Comparison of ENCODE assay signal across 9 cellular contexts in genomic region chr19:46813570-46814358, GRCh38. TPM values are rescaled to one million over a fixed set of nuclear protein-coding genes. Genes with fewer than 3 reads are reported as not detected.
DNase-seq lines count a peak whose midpoint lies in the region; ATAC-seq and TF ChIP-seq lines count a peak whose summit lies in the region.
"Had no signal": no experiment of that assay in that cellular context is flagged by ENCODE, and none has a peak within 500 bp of the region (broad histone marks: within the 10 kb centered on the region; RNA-seq: fewer than 3 reads in every experiment).

No MANE protein-coding gene starts in this region.

- WGBS in spleen, 5 donors, result 68 to 78% (median 75%) methylated on average over 11 of the region's 11 CpGs

- H3K9me3 ChIP-seq in ascending aorta, result no peaks in the 10 kb centered on the region
- no peaks in the 10 kb centered on the region for H3K9me3 ChIP-seq in spleen
- no peaks in the 10 kb centered on the region for H3K9me3 ChIP-seq in CD8-positive, alpha-beta memory T cell (ENCODE audit: low read length)

- POLR2A ChIA-PET in CD8-positive, alpha-beta memory T cell (lab: Charles Lee), result no interaction called here

- TF ChIP-seq POLR2A in spleen (IDR thresholded peaks at IDR 0.05), result no peak

- CTCF ChIA-PET in CD8-positive, alpha-beta memory T cell (lab: Charles Lee), result no interaction called here

- H3K9me3 Mint-ChIP-seq in CD8-positive, alpha-beta memory T cell, result peaks cover 0 to 2% (median 0%) of the 10 kb centered on the region in 5 donors

- H3K27me3 Mint-ChIP-seq in CD8-positive, alpha-beta memory T cell, result peaks cover 0 to 3% of the 10 kb centered on the region in 2 donors

- H3K4me3 ChIP-seq in ascending aorta (no peak overlapping the region), spleen (no peak overlapping the region)
- H3K4me3 ChIP-seq in CD8-positive, alpha-beta memory T cell (ENCODE audit: low read length), result no peak overlapping the region

- TF ChIP-seq CTCF in ascending aorta (IDR thresholded peaks at IDR 0.05), result no peak
- TF ChIP-seq CTCF in spleen (IDR thresholded peaks at IDR 0.05 in 8 of 11, conservative IDR thresholded peaks at IDR 0.05 in 3 of 11), result no peak

- H3K27me3 ChIP-seq in ascending aorta, result no peaks in the 10 kb centered on the region
- H3K27me3 ChIP-seq in spleen (replicated peaks in 1 of 7), result no peaks in the 10 kb centered on the region
- H3K27me3 ChIP-seq in CD8-positive, alpha-beta memory T cell (ENCODE audit: insufficient read depth, low read length, poor library complexity, severe bottlenecking), result no peaks in the 10 kb centered on the region

- intact Hi-C loops in ascending aorta (cut with DNase I) (loop anchor here (1.0 kb wide), 1 partner anchor 27 kb away; no protein-coding TSS in a partner anchor), spleen (cut with DNase I; ENCODE audit: low total_unique reads) (no loop called here)

- DNase-seq in HT1080 (ENCODE audit: low read depth) (peak; percentile 23), ascending aorta (ENCODE audit: low spot score in 2 of 2) (peak in 1 of 2 donors; percentile 79), iris pigment epithelial cell (ENCODE audit: low read depth) (peak; percentile 70), spleen (peak; percentile 74)
- DNase-seq in CD8-positive, alpha-beta memory T cell, result no peak
- no peak for DNase-seq in activated CD4-positive, CD25-positive, alpha-beta regulatory T cell treated with anti-CD3 and anti-CD28 coated beads, Interleukin-2, amount 50 U/mL, for 72 hours

- H3K36me3 Mint-ChIP-seq in CD8-positive, alpha-beta memory T cell, result no peaks in the 10 kb centered on the region

- peaks cover 0 to 5% of the 10 kb centered on the region in 2 donors for H3K4me1 ChIP-seq in ascending aorta
- peaks cover 0 to 23% (median 0%) of the 10 kb centered on the region in 6 donors for H3K4me1 ChIP-seq in spleen
- no peaks in the 10 kb centered on the region for H3K4me1 ChIP-seq in CD8-positive, alpha-beta memory T cell (ENCODE audit: insufficient read depth, low read length)

- H3K36me3 ChIP-seq in ascending aorta (no peaks in the 10 kb centered on the region), spleen (no peaks in the 10 kb centered on the region)
- H3K36me3 ChIP-seq in CD8-positive, alpha-beta memory T cell (ENCODE audit: insufficient read depth, low read length), result no peaks in the 10 kb centered on the region

- peaks cover 0 to 1% (median 0%) of the 10 kb centered on the region in 3 donors for H3K4me1 Mint-ChIP-seq in CD8-positive, alpha-beta memory T cell

- H3K27ac ChIP-seq in ascending aorta, result peak overlapping the region; percentile 73 to 79
- peak overlapping the region in 7 of 8 donors; percentile 19 to 76 (median 64) for H3K27ac ChIP-seq in spleen
- H3K27ac ChIP-seq in CD8-positive, alpha-beta memory T cell (ENCODE audit: low read depth, low read length), result no peak overlapping the region
- H3K27ac ChIP-seq: KMS-11 had no signal

- peak overlapping the region in 1 of 8 donors; percentile 22 for H3K27ac Mint-ChIP-seq in CD8-positive, alpha-beta memory T cell

- no peak for ATAC-seq in HG02840 (IDR thresholded peaks at IDR 0.05; ENCODE audit: low FRiP score, unreplicated experiment)
- no peak for ATAC-seq in GM18909 (IDR thresholded peaks at IDR 0.05; ENCODE audit: poor library complexity, unreplicated experiment)

- no peak overlapping the region for H3K4me3 Mint-ChIP-seq in CD8-positive, alpha-beta memory T cell

RNA-seq across cellular contexts. Expression of gene SLC1A5, which starts 25.4 kb away (rescaled TPM):
- total RNA-seq in HT1080 (2014; rRNA removed; shearing (Covaris generic)), result 215 and 227 TPM in 2 replicates
- polyA plus RNA-seq in HT1080 (2015; cell fraction: cytosol; rRNA removed), result 212 and 218 TPM in 2 replicates
- polyA plus RNA-seq in HT1080 (2015; cell fraction: nucleus; rRNA removed), result 506 and 550 TPM in 2 replicates
- total RNA-seq in ascending aorta, result 86.8 TPM
- 10 to 100 TPM; 45.1 to 62.8 (median 49.8) TPM for total RNA-seq in spleen
- polyA plus RNA-seq in spleen, result 10 to 100 TPM; 13.2 to 29.5 (median 23.0) TPM
- total RNA-seq in CD8-positive, alpha-beta memory T cell, result 100 to 1,000 TPM; 377 to 380 TPM
- polyA plus RNA-seq in CD8-positive, alpha-beta memory T cell, result 19.1 TPM

RNA-seq across cellular contexts. Expression of gene AP2S1, which starts 36.9 kb away (rescaled TPM):
- total RNA-seq in HT1080 (2014; rRNA removed; shearing (Covaris generic)), result 874 and 885 TPM in 2 replicates
- polyA plus RNA-seq in HT1080 (2015; cell fraction: cytosol; rRNA removed), result 467 and 628 TPM in 2 replicates
- polyA plus RNA-seq in HT1080 (2015; cell fraction: nucleus; rRNA removed), result 166 TPM in 2 replicates
- total RNA-seq in ascending aorta, result 96.6 TPM
- 100 to 1,000 TPM in 4 of 7 donors, 10 to 100 TPM in 3; 58.0 to 144 (median 116) TPM for total RNA-seq in spleen
- polyA plus RNA-seq in spleen, result 100 to 1,000 TPM in 2 of 3 donors, 10 to 100 TPM in 1; 69.3 to 145 (median 104) TPM
- total RNA-seq in CD8-positive, alpha-beta memory T cell, result 100 to 1,000 TPM; 121 TPM
- polyA plus RNA-seq in CD8-positive, alpha-beta memory T cell, result 74.3 TPM

RNA-seq across cellular contexts. Expression of gene ARHGAP35, which starts 47.0 kb away (rescaled TPM):
- 18.8 and 23.3 TPM in 2 replicates for total RNA-seq in HT1080 (2014; rRNA removed; shearing (Covaris generic))
- polyA plus RNA-seq in HT1080 (2015; cell fraction: cytosol; rRNA removed), result 15.7 and 18.9 TPM in 2 replicates
- polyA plus RNA-seq in HT1080 (2015; cell fraction: nucleus; rRNA removed), result 22.6 and 23.7 TPM in 2 replicates
- total RNA-seq in ascending aorta, result 23.7 TPM
- 10 to 100 TPM; 26.0 to 49.4 (median 42.9) TPM for total RNA-seq in spleen
- polyA plus RNA-seq in spleen, result 10 to 100 TPM in 1 of 3 donors, 1 to 10 TPM in 2; 2.3 to 10.8 (median 3.0) TPM
- 10 to 100 TPM; 26.7 to 27.3 TPM for total RNA-seq in CD8-positive, alpha-beta memory T cell
- polyA plus RNA-seq in CD8-positive, alpha-beta memory T cell, result 12.2 TPM

Comparison
In these comparisons a context has a peak if more than half of its experiments do, and no peak if none do; other contexts are left out.
1. DNase-seq: peak in HT1080 (single experiment), iris pigment epithelial cell (single experiment) and spleen (single experiment); none in CD8-positive, alpha-beta memory T cell (0 of 5) and activated CD4-positive, CD25-positive, alpha-beta regulatory T cell treated with anti-CD3 and anti-CD28 coated beads, Interleukin-2, amount 50 U/mL, for 72 hours (single experiment).